Comparison of ENCODE assay signal across 19 cellular contexts in genomic region chr1:27105018-27105417, GRCh38. TPM values are rescaled to one million over a fixed set of nuclear protein-coding genes. Genes with fewer than 3 reads are reported as not detected.
DNase-seq lines count a peak whose midpoint lies in the region; ATAC-seq and TF ChIP-seq lines count a peak whose summit lies in the region.
"Had no signal": no experiment of that assay in that cellular context is flagged by ENCODE, and none has a peak within 500 bp of the region (broad histone marks: within the 10 kb centered on the region; RNA-seq: fewer than 3 reads in every experiment).

No MANE protein-coding gene starts in this region.

- CTCF ChIA-PET in CD8-positive, alpha-beta T cell (lab: Charles Lee): interaction anchor here (1.0 to 8.6 kb wide), 5 partner anchors 30 to 193 kb away, joined by 3 to 189 read pairs (median 5); no protein-coding TSS in a partner anchor
- CTCF ChIA-PET in RWPE1 (lab: Yijun Ruan, JAX): no interaction called here

- intact Hi-C loops in CD8-positive, alpha-beta T cell (cut with DNase I, micrococcal nuclease): no loop called here

- no peak overlapping the region for H3K4ac ChIP-seq in mesenchymal stem cell (ENCODE audit: low read depth in 1 of 2, low read length in 2 of 2)

- H3K14ac ChIP-seq in mesenchymal stem cell (ENCODE audit: low read length in 2 of 2): no peak overlapping the region

- no peaks in the 10 kb centered on the region for H3K79me2 ChIP-seq in ACC112 (ENCODE audit: control insufficient read depth, insufficient read depth, low read length, unreplicated experiment)

- H3K23ac ChIP-seq in mesenchymal stem cell (ENCODE audit: low read length in 2 of 2): no peak overlapping the region

- H4K91ac ChIP-seq in mesenchymal stem cell (ENCODE audit: low read length): no peak overlapping the region

- H3K9me3 ChIP-seq in CD8-positive, alpha-beta T cell (ENCODE audit: low read length): no peaks in the 10 kb centered on the region
- no peaks in the 10 kb centered on the region for H3K9me3 ChIP-seq in mesenchymal stem cell (ENCODE audit: control insufficient read depth, low read length)
- H3K9me3 ChIP-seq: HAP-1 had no signal

- no peak overlapping the region for H4K8ac ChIP-seq in mesenchymal stem cell (ENCODE audit: low read length)

- no peak for DNase-seq in CD8-positive, alpha-beta T cell
- DNase-seq in RWPE1 (ENCODE audit: low spot score) (no peak), memory B cell (ENCODE audit: low spot score in 2 of 2) (no peak), mesenchymal stem cell (no peak)
- DNase-seq: COR-L47, DMS 273 treated with DMSO at 0.1 percent for 48 hours, DND-41, NCI-H1417, NCI-H187, NCI-H2227 treated with DMSO at 0.1 percent for 48 hours, NCI-H524 treated with DMSO at 0.1 percent for 48 hours, SW 1271 had no signal

- H3K27ac ChIP-seq in ACC112 (ENCODE audit: low read depth, low read length): peak overlapping the region; percentile 24; the same call in 1 of the 2 replicates
- H3K27ac ChIP-seq in CD8-positive, alpha-beta T cell (ENCODE audit: low read depth, low read length): no peak overlapping the region
- peak overlapping the region; percentile 70 for H3K27ac ChIP-seq in RWPE1
- H3K27ac ChIP-seq in mesenchymal stem cell (ENCODE audit: low read length, poor library complexity, severe bottlenecking): no peak overlapping the region

- peaks cover 21% of the 10 kb centered on the region for H3K4me1 ChIP-seq in ACC112 (ENCODE audit: control insufficient read depth, insufficient read depth, low read length, unreplicated experiment)
- H3K4me1 ChIP-seq in CD8-positive, alpha-beta T cell (ENCODE audit: insufficient read depth, low read length): no peaks in the 10 kb centered on the region
- peaks cover 8% of the 10 kb centered on the region for H3K4me1 ChIP-seq in mesenchymal stem cell (ENCODE audit: control insufficient read depth, insufficient read depth, low read depth, low read length)

- H2BK12ac ChIP-seq in mesenchymal stem cell (ENCODE audit: low read length in 2 of 2): no peak overlapping the region

- H3K4me2 ChIP-seq in mesenchymal stem cell (ENCODE audit: low read length, poor library complexity, severe bottlenecking): no peak overlapping the region

- H3K27ac Mint-ChIP-seq in CD8-positive, alpha-beta T cell: peak overlapping the region; percentile 42
- peak overlapping the region; percentile 91 for H3K27ac Mint-ChIP-seq in memory B cell

- H3K18ac ChIP-seq in mesenchymal stem cell (ENCODE audit: low read depth in 1 of 2, low read length in 2 of 2): no peak overlapping the region

- no peak for ATAC-seq in CD8-positive, alpha-beta T cell
- ATAC-seq in memory B cell (ENCODE audit: low read depth) (no peak), GM21786 (IDR thresholded peaks at IDR 0.05; ENCODE audit: unreplicated experiment) (no peak), GM21423 (IDR thresholded peaks at IDR 0.05; ENCODE audit: unreplicated experiment) (no peak), HG03469 (IDR thresholded peaks at IDR 0.05; ENCODE audit: unreplicated experiment) (no peak)
- ATAC-seq: Panc1, Right ventricle myocardium inferior had no signal

- H3K36me3 ChIP-seq in ACC112 (ENCODE audit: insufficient read depth, low read length) (0 out of 2 replicates have a peak, but pooled peaks cover 3% of the 10 kb centered on the region), mesenchymal stem cell (ENCODE audit: control insufficient read depth in 1 of 2, insufficient read depth in 2 of 2, low read depth in 1 of 2, low read length in 2 of 2) (peaks cover 32 to 44% of the 10 kb centered on the region in 2 experiments)
- H3K36me3 ChIP-seq in CD8-positive, alpha-beta T cell (ENCODE audit: insufficient read depth, low read length): no peaks in the 10 kb centered on the region
- H3K36me3 ChIP-seq: HAP-1 had no signal

- H2BK120ac ChIP-seq in mesenchymal stem cell (ENCODE audit: low read depth, low read length): no peak overlapping the region

- WGBS in mesenchymal stem cell: 90% methylated on average over 2 of the region's 2 CpGs

- no peak overlapping the region for H3K9ac ChIP-seq in mesenchymal stem cell (ENCODE audit: low read length)

- H3K9me3 Mint-ChIP-seq in CD8-positive, alpha-beta T cell: no peaks in the 10 kb centered on the region
- no peaks in the 10 kb centered on the region for H3K9me3 Mint-ChIP-seq in memory B cell

- peaks cover 46% of the 10 kb centered on the region for H3K36me3 Mint-ChIP-seq in CD8-positive, alpha-beta T cell
- H3K36me3 Mint-ChIP-seq in memory B cell: no peaks in the 10 kb centered on the region

- H3K27me3 Mint-ChIP-seq in CD8-positive, alpha-beta T cell (ENCODE audit: low read depth): no peaks in the 10 kb centered on the region
- H3K27me3 Mint-ChIP-seq in memory B cell: no peaks in the 10 kb centered on the region

- H3K79me1 ChIP-seq in mesenchymal stem cell (replicated peaks; ENCODE audit: low read length, poor library complexity, severe bottlenecking): peaks cover 10% of the 10 kb centered on the region

- peaks cover 9% of the 10 kb centered on the region for H3K4me1 Mint-ChIP-seq in CD8-positive, alpha-beta T cell (ENCODE audit: low read depth)
- peaks cover 26% of the 10 kb centered on the region for H3K4me1 Mint-ChIP-seq in memory B cell

- H2AK5ac ChIP-seq in mesenchymal stem cell (ENCODE audit: low read length, severe bottlenecking): no peak overlapping the region

- no peak overlapping the region for H2BK5ac ChIP-seq in mesenchymal stem cell (ENCODE audit: low read depth, low read length, poor library complexity, severe bottlenecking)

- no peak overlapping the region for H2BK15ac ChIP-seq in mesenchymal stem cell (ENCODE audit: low read depth, poor library complexity, severe bottlenecking)

- H2AFZ ChIP-seq in ACC112 (ENCODE audit: low read length, unreplicated experiment): no peak overlapping the region
- H2AFZ ChIP-seq in mesenchymal stem cell (ENCODE audit: low read depth, low read length): no peak overlapping the region

- no peaks in the 10 kb centered on the region for H3K27me3 ChIP-seq in ACC112 (ENCODE audit: insufficient read depth, low read length)
- no peaks in the 10 kb centered on the region for H3K27me3 ChIP-seq in CD8-positive, alpha-beta T cell (ENCODE audit: insufficient read depth, low read length)
- no peaks in the 10 kb centered on the region for H3K27me3 ChIP-seq in mesenchymal stem cell (ENCODE audit: control insufficient read depth in 1 of 2, insufficient read depth in 1 of 2, low read length in 2 of 2)

- POLR2A ChIA-PET in CD8-positive, alpha-beta T cell (lab: Charles Lee): no interaction called here
- POLR2A ChIA-PET in RWPE1 (lab: Yijun Ruan, JAX; ENCODE audit: low non-redundant PET): no interaction called here

- no peak overlapping the region for H3K4me3 Mint-ChIP-seq in CD8-positive, alpha-beta T cell
- H3K4me3 Mint-ChIP-seq in memory B cell: no peak overlapping the region

- TF ChIP-seq CTCF in CD8-positive, alpha-beta T cell (IDR thresholded peaks at IDR 0.05): no peak
- TF ChIP-seq CTCF in RWPE1 (conservative IDR thresholded peaks at IDR 0.05; ENCODE audit: low read depth): no peak

- H3K4me3 ChIP-seq in ACC112 (ENCODE audit: low read depth, low read length) (no peak overlapping the region), mesenchymal stem cell (ENCODE audit: insufficient read depth in 1 of 2, low read depth in 1 of 2, low read length in 2 of 2) (no peak overlapping the region)
- no peak overlapping the region for H3K4me3 ChIP-seq in CD8-positive, alpha-beta T cell (ENCODE audit: low read depth, low read length)
- H3K4me3 ChIP-seq: HAP-1 had no signal

RNA-seq across cellular contexts. Expression of gene SLC9A1, which starts 49.9 kb away (rescaled TPM):
- 10 to 100 TPM; 17.9 to 18.3 TPM for total RNA-seq in CD8-positive, alpha-beta T cell
- 37.0 TPM for polyA plus RNA-seq in mesenchymal stem cell (2013, experiment 1 of 2)
- 36.1 TPM for polyA plus RNA-seq in mesenchymal stem cell (2013, experiment 2 of 2)

Comparison
In these comparisons a context has a peak if more than half of its experiments do, and no peak if none do; other contexts are left out.
1. H3K27ac ChIP-seq: peak in ACC112 (single experiment) and RWPE1 (single experiment); none in CD8-positive, alpha-beta T cell (single experiment) and mesenchymal stem cell (single experiment).